14 cellular contexts compared by ENCODE assay signal in the genomic region with DNA sequence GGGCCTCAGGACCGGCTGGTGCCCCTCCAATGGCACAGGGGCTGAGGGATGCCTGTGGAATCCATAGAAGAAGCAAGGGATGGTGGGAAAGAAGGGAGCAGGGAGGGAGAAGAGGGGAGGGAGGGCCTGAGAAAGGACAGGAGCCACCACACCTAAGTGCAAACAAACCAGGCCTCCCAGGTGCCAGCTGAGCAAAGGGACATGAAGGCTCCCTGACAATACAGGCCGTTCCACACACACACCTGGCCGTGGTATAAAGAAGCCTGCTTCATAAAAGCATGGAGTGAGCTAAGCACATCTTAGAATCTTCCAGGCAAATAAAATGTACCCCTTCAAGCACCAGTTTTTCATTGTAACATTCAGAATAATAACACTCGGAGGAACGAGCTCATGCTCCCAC.
"Had no signal": no experiment of that assay in that cellular context is flagged by ENCODE, and none has a peak within 500 bp of the region (broad histone marks: within the 10 kb centered on the region; RNA-seq: fewer than 3 reads in every experiment).

No MANE protein-coding gene starts in this region.

- DNase-seq: activated CD4-positive, alpha-beta memory T cell treated with anti-CD3 and anti-CD28 coated beads, Interleukin-2, amount 10 ng/mL, durations not matched to agents 7 days and 5 days; activated CD4-positive, alpha-beta T cell treated with anti-CD3 and anti-CD28 coated beads for 4 hours; activated CD8-positive, alpha-beta memory T cell treated with anti-CD3 and anti-CD28 coated beads, Interleukin-2, amount 10 ng/mL, durations not matched to agents 7 days and 5 days; effector CD8-positive, alpha-beta T cell; gastrocnemius medialis; head of caudate nucleus; kidney; left lung; nucleus accumbens; stimulated activated CD4-positive, alpha-beta T cell treated with anti-CD3 and anti-CD28 coated beads, Interleukin-2, amount 100 ng/mL, for 24 hours; stimulated activated naive CD4-positive, alpha-beta T cell treated with Interleukin-2 at 50 U/mL for 16 hours; thyroid gland had no signal

- H3K36me3 ChIP-seq: gastrocnemius medialis, left lung, thyroid gland had no signal

- ATAC-seq: activated CD8-positive, alpha-beta memory T cell treated with anti-CD3 and anti-CD28 coated beads, Interleukin-2, amount 10 ng/mL, durations not matched to agents 7 days and 5 days; esophagus mucosa; gastrocnemius medialis; left lung; WTC11 had no signal

- H3K27ac ChIP-seq: gastrocnemius medialis, left lung, thyroid gland had no signal

- H3K9me3 ChIP-seq: gastrocnemius medialis, thyroid gland had no signal

- H3K4me3 ChIP-seq: gastrocnemius medialis, left lung, thyroid gland had no signal

- H3K4me1 ChIP-seq: gastrocnemius medialis, left lung, thyroid gland had no signal
